14 cellular contexts compared by ENCODE assay signal in the genomic region with DNA sequence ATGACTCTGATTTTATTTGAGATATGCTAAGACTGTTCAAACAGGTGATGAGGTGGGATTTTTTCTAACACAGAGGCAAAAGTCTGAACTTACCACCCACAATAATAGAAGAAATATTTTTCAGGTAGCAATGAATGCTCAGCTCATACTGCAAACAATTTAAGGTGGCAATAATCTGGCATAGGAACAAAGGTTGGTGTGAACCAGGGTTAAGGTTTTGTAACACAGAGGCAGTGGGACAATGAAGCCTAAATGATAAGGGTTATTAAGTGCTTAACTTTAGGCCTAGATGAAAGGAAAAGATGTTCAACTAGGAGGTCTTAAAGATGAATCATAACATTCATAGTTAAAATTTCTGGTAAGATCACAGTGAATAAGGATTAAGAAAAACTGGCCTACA. TPM values are rescaled to one million over a fixed set of nuclear protein-coding genes. Genes with fewer than 3 reads are reported as not detected.
DNase-seq lines count a peak whose midpoint lies in the region; ATAC-seq, FAIRE-seq and TF ChIP-seq lines count a peak whose summit lies in the region.
"Had no signal": no experiment of that assay in that cellular context is flagged by ENCODE, and none has a peak within 500 bp of the region (broad histone marks: within the 10 kb centered on the region; RNA-seq: fewer than 3 reads in every experiment).

No MANE protein-coding gene starts in this region.

- H3K4me3 ChIP-seq in DND-41 (ENCODE audit: low read depth in 1 of 2, low read length in 2 of 2) (no peak overlapping the region), GM12878 (peak overlapping the region; percentile 6; the same call in 1 of the 2 replicates), trophoblast cell (ENCODE audit: low read depth, low read length) (no peak overlapping the region), gastrocnemius medialis (no peak overlapping the region), HAP-1 (no peak overlapping the region)
- H3K4me3 ChIP-seq: K562 had no signal

- no peak overlapping the region for H2BK120ac ChIP-seq in trophoblast cell (ENCODE audit: insufficient read depth, low read length, poor library complexity)

- no peak overlapping the region for H2BK12ac ChIP-seq in trophoblast cell (ENCODE audit: low read length)

- H3K27me3 ChIP-seq in CD4-positive, alpha-beta T cell (ENCODE audit: control insufficient read depth, insufficient read depth, low read length) = no peaks in the 10 kb centered on the region
- H3K27me3 ChIP-seq in DND-41 (ENCODE audit: insufficient read depth, low read length, poor library complexity) (no peaks in the 10 kb centered on the region), GM12878 (replicated peaks in 1 of 2; ENCODE audit: control insufficient read depth in 2 of 2, insufficient read depth in 2 of 2, low read length in 1 of 2) (no peaks in the 10 kb centered on the region), trophoblast cell (ENCODE audit: insufficient read depth, low read length) (no peaks in the 10 kb centered on the region), gastrocnemius medialis (no peaks in the 10 kb centered on the region), HAP-1 (ENCODE audit: low read depth) (no peaks in the 10 kb centered on the region)
- H3K27me3 ChIP-seq: BE2C had no signal

- H3K4me1 ChIP-seq in DND-41 (ENCODE audit: insufficient read depth, low read length) = peaks cover 30% of the 10 kb centered on the region
- H3K4me1 ChIP-seq in GM12878 (ENCODE audit: control insufficient read depth, insufficient read depth, low read length) = no peaks in the 10 kb centered on the region
- peaks cover 0 to 4% of the 10 kb centered on the region in 2 experiments for H3K4me1 ChIP-seq in trophoblast cell (ENCODE audit: control insufficient read depth in 1 of 2, insufficient read depth in 2 of 2, low read length in 2 of 2)
- H3K4me1 ChIP-seq in gastrocnemius medialis = peaks cover 7 to 8% of the 10 kb centered on the region in 2 donors
- H3K4me1 ChIP-seq in HAP-1 = peaks cover 22% of the 10 kb centered on the region
- H3K4me1 ChIP-seq: BE2C had no signal

- no peak overlapping the region for H4K8ac ChIP-seq in trophoblast cell (ENCODE audit: low read depth, low read length)

- TF ChIP-seq RAD21 in GM12878 (IDR thresholded peaks at IDR 0.05; ENCODE audit: insufficient read depth, low read depth, low read length) = no peak

- H3K4me1 Mint-ChIP-seq in CD4-positive, alpha-beta T cell (ENCODE audit: low read depth) = peaks cover 91% of the 10 kb centered on the region

- ATAC-seq in CD4-positive, alpha-beta T cell (ENCODE audit: poor library complexity) = no peak
- ATAC-seq in DND-41 (ENCODE audit: insufficient read depth, low read depth) = no peak
- ATAC-seq in GM12878 = no peak
- ATAC-seq in GM19351 (IDR thresholded peaks at IDR 0.05; ENCODE audit: unreplicated experiment) = no peak
- ATAC-seq in gastrocnemius medialis = no peak
- ATAC-seq: CD8-positive, alpha-beta T cell; K562 had no signal

- H3K36me3 ChIP-seq in DND-41 (ENCODE audit: insufficient read depth, low read length) (peaks cover 22% of the 10 kb centered on the region), GM12878 (ENCODE audit: control insufficient read depth in 2 of 2, insufficient read depth in 2 of 2, low read length in 1 of 2) (no peaks in the 10 kb centered on the region; a peak in 2 of 4 replicates), trophoblast cell (ENCODE audit: control insufficient read depth in 1 of 2, insufficient read depth in 2 of 2, low read length in 2 of 2) (peaks cover 0 to 2% of the 10 kb centered on the region in 2 experiments), gastrocnemius medialis (no peaks in the 10 kb centered on the region), HAP-1 (replicated peaks) (peaks cover 12% of the 10 kb centered on the region)

- H4K12ac ChIP-seq in trophoblast cell (ENCODE audit: low read depth, low read length) = no peak overlapping the region

- H3K9ac ChIP-seq in DND-41 (ENCODE audit: low read depth, low read length) = no peak overlapping the region
- H3K9ac ChIP-seq in GM12878 (ENCODE audit: control insufficient read depth, insufficient read depth, low read length) = no peak overlapping the region
- no peak overlapping the region for H3K9ac ChIP-seq in trophoblast cell (ENCODE audit: low read length)

- no TSS peak for BruUV-seq in GM12878 (replicated peaks; lab: Mats Ljungman, UMichigan)

- no peak overlapping the region for H3K27ac Mint-ChIP-seq in CD4-positive, alpha-beta T cell
- H3K27ac Mint-ChIP-seq: CD8-positive, alpha-beta T cell had no signal

- peaks cover 55% of the 10 kb centered on the region for H3K36me3 Mint-ChIP-seq in CD4-positive, alpha-beta T cell (ENCODE audit: low read depth)

- no peak overlapping the region for H3K18ac ChIP-seq in trophoblast cell (ENCODE audit: low read length)

- POLR2A ChIA-PET in CD4-positive, alpha-beta T cell (lab: Charles Lee) = no interaction called here
- POLR2A ChIA-PET in GM12878 (lab: Charles Lee) = no interaction called here

- no peak overlapping the region for H3K23ac ChIP-seq in trophoblast cell (ENCODE audit: low read length)

- peaks cover 6% of the 10 kb centered on the region for H3K79me1 ChIP-seq in trophoblast cell (ENCODE audit: low read length)

- intact Hi-C loops in CD4-positive, alpha-beta T cell (cut with DNase I, micrococcal nuclease) = loop anchor here in 1 of 2 experiments (10.0 kb wide), 1 partner anchor 1931 kb away; a partner anchor contains a TSS
- intact Hi-C loops in GM12878 (cut with micrococcal nuclease; ENCODE audit: unreplicated experiment) (no loop called here), gastrocnemius medialis (cut with DNase I; ENCODE audit: low total_unique reads) (no loop called here)

- in situ Hi-C loops in GM12878 (cut with MboI) (no loop called here), gastrocnemius medialis (cut with MboI; ENCODE audit: low sequenced_read_pairs in 4 of 4) (no loop called here), HAP-1 (cut with MboI; ENCODE audit: low sequenced_read_pairs) (no loop called here)

- no peak for DNase-seq in CD4-positive, alpha-beta T cell
- no peak for DNase-seq in DND-41
- DNase-seq in GM12878 (ENCODE audit: low read depth, low spot score) = no peak
- DNase-seq in trophoblast cell = no peak
- no peak for DNase-seq in gastrocnemius medialis
- DNase-seq in HAP-1 (ENCODE audit: low spot score in 2 of 2) = no peak
- DNase-seq: BE2C; CD8-positive, alpha-beta T cell; H7 had no signal

- H3K79me2 ChIP-seq in DND-41 (ENCODE audit: insufficient read depth, low read length) (peaks cover 99% of the 10 kb centered on the region), GM12878 (ENCODE audit: control insufficient read depth, insufficient read depth, low read length) (peaks cover 87% of the 10 kb centered on the region), trophoblast cell (ENCODE audit: control insufficient read depth, insufficient read depth, low read length, poor library complexity) (peaks cover 10% of the 10 kb centered on the region)

- H3K9me3 ChIP-seq in CD4-positive, alpha-beta T cell (ENCODE audit: control insufficient read depth, low read length) = no peaks in the 10 kb centered on the region
- H3K9me3 ChIP-seq in DND-41 (ENCODE audit: insufficient read depth, low read length, severe bottlenecking) (no peaks in the 10 kb centered on the region), GM12878 (replicated peaks; ENCODE audit: control insufficient read depth, insufficient read depth, low read length) (peaks cover 8% of the 10 kb centered on the region; the same call in 2 of the 3 replicates), trophoblast cell (ENCODE audit: insufficient read depth, low read depth, low read length) (peaks cover 2% of the 10 kb centered on the region), gastrocnemius medialis (no peaks in the 10 kb centered on the region), HAP-1 (no peaks in the 10 kb centered on the region)
- H3K9me3 ChIP-seq: BE2C had no signal

- TF ChIP-seq EP300 in GM12878 (IDR thresholded peaks at IDR 0.05; ENCODE audit: borderline replicate concordance in 1 of 2, control insufficient read depth in 1 of 2, low read depth in 2 of 2, low read length in 2 of 2) = no peak

- CTCF ChIA-PET in CD4-positive, alpha-beta T cell (lab: Charles Lee) = no interaction called here
- CTCF ChIA-PET in GM12878 (lab: Yijun Ruan, JAX) = interaction anchor here (1.5 kb wide), 1 partner anchor 11 kb away, joined by 3 read pairs; no protein-coding TSS in a partner anchor

- no peak overlapping the region for H3K14ac ChIP-seq in trophoblast cell (ENCODE audit: low read length)

- H4K20me1 ChIP-seq in DND-41 (ENCODE audit: insufficient read depth, low read length) (peaks cover 34% of the 10 kb centered on the region; the same call in 1 of the 2 replicates), GM12878 (ENCODE audit: control insufficient read depth, insufficient read depth) (no peaks in the 10 kb centered on the region)

- H2AFZ ChIP-seq in DND-41 (ENCODE audit: low read depth, low read length) (no peak overlapping the region), GM12878 (ENCODE audit: control insufficient read depth, low read depth, low read length) (no peak overlapping the region), trophoblast cell (ENCODE audit: insufficient read depth, low read length, poor library complexity) (no peak overlapping the region)

- no peaks in the 10 kb centered on the region for H3K27me3 Mint-ChIP-seq in CD4-positive, alpha-beta T cell

- no peaks in the 10 kb centered on the region for H3K9me3 Mint-ChIP-seq in CD4-positive, alpha-beta T cell
- H3K9me3 Mint-ChIP-seq: CD8-positive, alpha-beta T cell had no signal

- H2BK5ac ChIP-seq in trophoblast cell (ENCODE audit: low read depth, low read length, poor library complexity) = no peak overlapping the region

- no peak for TF ChIP-seq POLR2A in GM12878 (IDR thresholded peaks at IDR 0.05; ENCODE audit: low read depth, low read length)
- no peak for TF ChIP-seq POLR2A in gastrocnemius medialis (IDR thresholded peaks at IDR 0.05)

- no peak for TF ChIP-seq CTCF in CD4-positive, alpha-beta T cell (IDR thresholded peaks at IDR 0.05)
- no peak for TF ChIP-seq CTCF in DND-41 (IDR thresholded peaks at IDR 0.05; ENCODE audit: borderline replicate concordance, extremely low read depth, low read length, poor library complexity, severe bottlenecking)
- TF ChIP-seq CTCF in GM12878 (IDR thresholded peaks at IDR 0.05 in 2 of 3, conservative IDR thresholded peaks at IDR 0.05 in 1 of 3; ENCODE audit: control insufficient read depth in 2 of 3, extremely low read depth in 1 of 3, insufficient read depth in 1 of 3, low read depth in 3 of 3, low read length in 3 of 3) = no peak
- no peak for TF ChIP-seq CTCF in gastrocnemius medialis (IDR thresholded peaks at IDR 0.05 in 4 of 5, conservative IDR thresholded peaks at IDR 0.05 in 1 of 5)

- H3K4me2 ChIP-seq in DND-41 (ENCODE audit: insufficient read depth, low read length) (peak overlapping the region; percentile 37; the same call in 1 of the 2 replicates), GM12878 (ENCODE audit: control insufficient read depth, insufficient read depth) (peak overlapping the region; percentile 15; the same call in 1 of the 2 replicates), trophoblast cell (ENCODE audit: low read length) (no peak overlapping the region)

- H3K4ac ChIP-seq in trophoblast cell (ENCODE audit: low read depth, low read length) = peak overlapping the region; percentile 69

- RAD21 ChIA-PET in GM12878 (lab: Charles Lee; ENCODE audit: unreplicated experiment) = no interaction called here

- no peak overlapping the region for H4K91ac ChIP-seq in trophoblast cell (ENCODE audit: low read depth, low read length)

- SMC1A ChIA-PET in GM12878 (lab: Charles Lee; ENCODE audit: uncharacterized antibody, unreplicated experiment) = no interaction called here

- no peak overlapping the region for H3K27ac ChIP-seq in CD4-positive, alpha-beta T cell (ENCODE audit: low read depth, low read length)
- H3K27ac ChIP-seq in DND-41 (ENCODE audit: low read length) (no peak overlapping the region), GM12878 (ENCODE audit: control insufficient read depth, insufficient read depth) (no peak overlapping the region), trophoblast cell (ENCODE audit: low read depth, low read length) (no peak overlapping the region), gastrocnemius medialis (no peak overlapping the region)
- H3K27ac ChIP-seq: C4-2B had no signal

- H2AK5ac ChIP-seq in trophoblast cell (ENCODE audit: low read length) = no peak overlapping the region

- FAIRE-seq in GM12878 (lab: Jason Lieb, UNC) = no peak
- FAIRE-seq: A204.1, GM12892, K562 had no signal

- H3K4me3 Mint-ChIP-seq in CD4-positive, alpha-beta T cell = peak overlapping the region; percentile 3
- H3K4me3 Mint-ChIP-seq: CD8-positive, alpha-beta T cell had no signal

RNA-seq across cellular contexts. Expression of a gene that starts 4.9 kb away (rescaled TPM):
- total RNA-seq in CD4-positive, alpha-beta T cell = 10 to 100 TPM; 28.9 to 30.4 TPM
- total RNA-seq in GM12878 (2013; cell fraction: nucleolus; rRNA removed) = 278 and 279 TPM in 2 replicates
- 52.8 and 58.9 TPM in 2 replicates for total RNA-seq in GM12878 (2014; rRNA removed)
- 69.9 and 70.4 TPM in 2 replicates for total RNA-seq in GM12878 (2014; rRNA removed; fragmentation: Illumina TruSeq; extraction: Trizol)
- total RNA-seq in GM12878 (2021) = 56.7 and 59.2 TPM in 2 replicates
- 11.2 TPM for polyA plus RNA-seq in GM12878 (2011; ENCODE audit: low read depth)
- polyA plus RNA-seq in GM12878 (2011; rRNA removed) = 58.9 and 77.3 TPM in 2 replicates
- polyA plus RNA-seq in GM12878 (2011; cell fraction: cytosol; rRNA removed) = 25.4 and 25.8 TPM in 2 replicates
- 34.9 and 35.7 TPM in 2 replicates for polyA plus RNA-seq in GM12878 (2011; cell fraction: nucleus; rRNA removed)
- polyA plus RNA-seq in GM12878 (2012) = 19.4 and 31.0 TPM in 2 replicates
- 48.4 and 55.6 TPM in 2 replicates for polyA plus RNA-seq in GM12878 (2014; fragmentation: Illumina TruSeq; extraction: Trizol)
- 10 to 100 TPM; 19.9 to 22.2 TPM for polyA plus RNA-seq in GM12878 (2014; fragmentation: Nextera tagmentation; extraction: Ambion mirVana)
- polyA plus RNA-seq in GM12878 (2014; rRNA removed) = 18.8 and 25.8 TPM in 2 replicates
- 10 to 100 TPM; 68.9 to 76.2 TPM for polyA plus RNA-seq in GM12878 (2016; fragmentation: Nextera tagmentation; extraction: Ambion mirVana)
- polyA minus RNA-seq in GM12878 (2011; rRNA and poly(A)+ RNA removed) = 93.3 and 137 TPM in 2 replicates
- polyA minus RNA-seq in GM12878 (2011; cell fraction: cytosol; rRNA and poly(A)+ RNA removed) = 32.3 and 33.5 TPM in 2 replicates
- 105 and 144 TPM in 2 replicates for polyA minus RNA-seq in GM12878 (2011; cell fraction: nucleus; rRNA and poly(A)+ RNA removed)
- 26.6 and 27.7 TPM in 2 replicates for polyA plus RNA-seq in trophoblast cell (2013)
- 10 to 100 TPM; 12.0 to 17.7 (median 14.7) TPM for total RNA-seq in gastrocnemius medialis
